ENCODE assay signal across 20 cellular contexts in the genomic region with DNA sequence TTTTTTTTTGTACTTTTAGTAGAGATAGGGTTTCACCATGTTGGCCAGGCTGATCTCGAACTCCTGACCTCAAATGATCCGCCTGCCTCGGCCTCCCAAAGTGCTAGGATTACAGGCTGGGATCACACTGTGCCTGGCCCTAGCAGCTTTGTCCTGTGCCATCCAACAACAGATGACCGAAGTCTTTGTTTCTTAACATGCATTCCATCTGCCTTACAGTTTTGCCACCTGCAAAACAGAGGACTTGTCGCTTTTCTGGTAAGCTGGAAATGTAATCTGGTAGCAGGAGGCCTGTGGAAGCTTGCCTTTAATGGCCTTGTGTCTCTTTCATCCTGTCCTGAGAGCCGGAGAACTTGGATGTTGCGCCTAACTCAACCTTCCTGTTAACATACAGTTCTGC. TPM values are rescaled to one million over a fixed set of nuclear protein-coding genes. Genes with fewer than 3 reads are reported as not detected.
DNase-seq lines count a peak whose midpoint lies in the region; ATAC-seq, FAIRE-seq and TF ChIP-seq lines count a peak whose summit lies in the region.
"Had no signal": no experiment of that assay in that cellular context is flagged by ENCODE, and none has a peak within 500 bp of the region (broad histone marks: within the 10 kb centered on the region; RNA-seq: fewer than 3 reads in every experiment).

No MANE protein-coding gene starts in this region.

- no peak overlapping the region for H2AFZ ChIP-seq in neural progenitor cell (replicated peaks)
- no peak overlapping the region for H2AFZ ChIP-seq in HepG2 (ENCODE audit: low read length)
- H2AFZ ChIP-seq: GM23248 had no signal

- CTCF ChIA-PET in WTC11 (lab: Charles Lee) (no interaction called here), HepG2 (lab: Yijun Ruan, JAX; ENCODE audit: low intra/inter-chr PET ratio, low total read pairs) (no interaction called here)

- H3K4me2 ChIP-seq in neural progenitor cell (no peak overlapping the region), HepG2 (ENCODE audit: low read depth, low read length) (no peak overlapping the region)
- H3K4me2 ChIP-seq: BLaER1 treated with 17β-estradiol and CSF1 and Interleukin-3, amounts not matched to agents 10 nM and 100 nM had no signal

- H3K4me3 ChIP-seq in gastroesophageal sphincter (no peak overlapping the region), neural progenitor cell (no peak overlapping the region), HepG2 (replicated peaks in 1 of 3; ENCODE audit: insufficient read depth in 1 of 3, low read depth in 2 of 3, low read length in 3 of 3) (no peak overlapping the region), small intestine (ENCODE audit: low read depth in 1 of 2, low read length in 2 of 2) (no peak overlapping the region)
- H3K4me3 ChIP-seq: BLaER1 treated with 17β-estradiol and CSF1 and Interleukin-3, amounts not matched to agents 10 nM and 100 nM; GM12878; GM23248; HAP-1 had no signal

- H3K27ac Mint-ChIP-seq in WTC11, result peak overlapping the region; percentile 70
- peak overlapping the region; percentile 72 for H3K27ac Mint-ChIP-seq in neural progenitor cell
- H3K27ac Mint-ChIP-seq: B cell; CD8-positive, alpha-beta T cell had no signal

- H3K36me3 ChIP-seq in gastroesophageal sphincter (peaks cover 0 to 40% of the 10 kb centered on the region in 2 donors), neural progenitor cell (no peaks in the 10 kb centered on the region), HepG2 (replicated peaks in 1 of 2; ENCODE audit: control insufficient read depth in 1 of 2, insufficient read depth in 2 of 2, low read length in 2 of 2) (peaks cover 31 to 64% of the 10 kb centered on the region in 2 experiments; a peak in 4 of 5 replicates), small intestine (ENCODE audit: control insufficient read depth in 2 of 2, insufficient read depth in 2 of 2, low read length in 2 of 2) (peaks cover 0 to 6% of the 10 kb centered on the region in 2 donors)

- H3K27me3 ChIP-seq in gastroesophageal sphincter (no peaks in the 10 kb centered on the region), neural progenitor cell (no peaks in the 10 kb centered on the region), HepG2 (ENCODE audit: control insufficient read depth in 1 of 2, insufficient read depth in 2 of 2, low read length in 2 of 2) (no peaks in the 10 kb centered on the region), small intestine (ENCODE audit: control insufficient read depth in 2 of 2, insufficient read depth in 2 of 2, low read length in 2 of 2) (no peaks in the 10 kb centered on the region)
- H3K27me3 ChIP-seq: BLaER1 treated with 17β-estradiol and CSF1 and Interleukin-3, amounts not matched to agents 10 nM and 100 nM had no signal

- 65 to 70% methylated on average over 4 to 5 of the region's 7 CpGs for WGBS in gastroesophageal sphincter (ENCODE audit: low coverage in 1 of 2), 2 donors
- WGBS in HepG2 (ENCODE audit: low lambda C conversion rate), result 85% methylated on average over 6 of the region's 7 CpGs
- 84 to 95% (median 93%) methylated on average over 7 of the region's 7 CpGs for WGBS in small intestine, 3 donors

- ATAC-seq in WTC11, result no peak
- no peak for ATAC-seq in gastroesophageal sphincter
- ATAC-seq in HepG2, result no peak
- ATAC-seq: CD8-positive, alpha-beta T cell; GM12878 had no signal

- H3K27ac ChIP-seq in gastroesophageal sphincter (peak overlapping the region in 3 of 4 donors; percentile 66 to 92 (median 91)), neural progenitor cell (no peak overlapping the region), HepG2 (ENCODE audit: extremely low read length, insufficient read depth, low read length) (no peak overlapping the region), small intestine (ENCODE audit: low read depth in 1 of 2, low read length in 1 of 2) (peak overlapping the region in 1 of 2 donors; percentile 66)
- H3K27ac ChIP-seq: BLaER1 treated with 17β-estradiol and CSF1 and Interleukin-3, amounts not matched to agents 10 nM and 100 nM; GM23248; HL-60 had no signal

- H3K79me2 ChIP-seq in neural progenitor cell (ENCODE audit: low read depth), result no peaks in the 10 kb centered on the region
- H3K79me2 ChIP-seq in HepG2 (ENCODE audit: insufficient read depth, low read length), result peaks cover 5% of the 10 kb centered on the region

- BruUV-seq in HepG2 (replicated peaks; lab: Mats Ljungman, UMichigan), result no TSS peak

- intact Hi-C loops in HepG2 (cut with micrococcal nuclease; ENCODE audit: unreplicated experiment), result no loop called here

- TF ChIP-seq POLR2A in gastroesophageal sphincter (IDR thresholded peaks at IDR 0.05) (no peak), HepG2 (IDR thresholded peaks at IDR 0.05; ENCODE audit: insufficient read depth in 1 of 2, low read depth in 2 of 2, low read length in 2 of 2) (no peak)

- no peaks in the 10 kb centered on the region for H3K9me3 Mint-ChIP-seq in WTC11
- H3K9me3 Mint-ChIP-seq in neural progenitor cell, result no peaks in the 10 kb centered on the region
- H3K9me3 Mint-ChIP-seq: CD8-positive, alpha-beta T cell had no signal

- H4K20me1 ChIP-seq in neural progenitor cell (ENCODE audit: low read depth) (no peaks in the 10 kb centered on the region), HepG2 (ENCODE audit: insufficient read depth, low read length) (peaks cover 4% of the 10 kb centered on the region; the same call in 1 of the 2 replicates)

- peaks cover 24% of the 10 kb centered on the region for H3K36me3 Mint-ChIP-seq in WTC11
- H3K36me3 Mint-ChIP-seq in neural progenitor cell, result peaks cover 8% of the 10 kb centered on the region

- no peak for TF ChIP-seq RAD21 in HepG2 (CRISPR knock-in tag; IDR thresholded peaks at IDR 0.05)

- DNase-seq in WTC11 (ENCODE audit: low spot score) (no peak), neural progenitor cell (ENCODE audit: low spot score) (no peak), HepG2 (ENCODE audit: low spot score) (no peak), small intestine (no peak), cerebellar nuclear complex (lab: John Stamatoyannopoulos, UW) (no peak)
- no peak for DNase-seq in stimulated activated CD4-positive, alpha-beta T cell treated with anti-CD3 and anti-CD28 coated beads, Interleukin-1b, Interleukin-23, amount 100 ng/mL, for 48 hours
- DNase-seq: CD8-positive, alpha-beta T cell; COR-L47; DMS 273 treated with DMSO at 0.1 percent for 48 hours; DMS53; DND-41; EL; GM23248; IMR-90 had no signal

- H3K27me3 Mint-ChIP-seq in WTC11 (ENCODE audit: low read depth), result no peaks in the 10 kb centered on the region
- H3K27me3 Mint-ChIP-seq in neural progenitor cell (ENCODE audit: insufficient read depth, low read depth), result peaks cover 2% of the 10 kb centered on the region
- H3K27me3 Mint-ChIP-seq: B cell had no signal

- TF ChIP-seq CTCF in WTC11 (IDR thresholded peaks at IDR 0.05), result no peak
- TF ChIP-seq CTCF in gastroesophageal sphincter (IDR thresholded peaks at IDR 0.05), result no peak
- no peak for TF ChIP-seq CTCF in neural progenitor cell (IDR thresholded peaks at IDR 0.05)
- no peak for TF ChIP-seq CTCF in HepG2 (CRISPR knock-in tag; IDR thresholded peaks at IDR 0.05)

- peaks cover 4% of the 10 kb centered on the region for H3F3A ChIP-seq in neural progenitor cell (ENCODE audit: low read depth)

- no peak for TF ChIP-seq EP300 in gastroesophageal sphincter (IDR thresholded peaks at IDR 0.05)
- TF ChIP-seq EP300 in HepG2 (IDR thresholded peaks at IDR 0.05; ENCODE audit: low read depth in 2 of 2, low read length in 2 of 2), result no peak
- no peak for TF ChIP-seq EP300 in HepG2 (CRISPR knock-in tag; IDR thresholded peaks at IDR 0.05; ENCODE audit: borderline replicate concordance)

- FAIRE-seq in HepG2 (lab: Jason Lieb, UNC) (no peak), small intestine (lab: Jason Lieb, UNC) (no peak)
- FAIRE-seq: GM12878 had no signal

- no peaks in the 10 kb centered on the region for H3K4me1 Mint-ChIP-seq in WTC11
- peaks cover 6% of the 10 kb centered on the region for H3K4me1 Mint-ChIP-seq in neural progenitor cell
- H3K4me1 Mint-ChIP-seq: B cell had no signal

- in situ Hi-C loops in HepG2 (cut with HindIII; ENCODE audit: extremely low pct_ligation_motif_present, low pct_unique_long_range_greater_than_20kb), result no loop called here

- POLR2A ChIA-PET in WTC11 (lab: Charles Lee) (interaction anchor here (0.9 kb wide), 1 partner anchor 10 kb away, joined by 3 read pairs; no protein-coding TSS in a partner anchor), HepG2 (lab: Yijun Ruan, JAX) (no interaction called here)

- H3K9ac ChIP-seq in neural progenitor cell (no peak overlapping the region), HepG2 (ENCODE audit: insufficient read depth, low read depth, low read length) (no peak overlapping the region)
- H3K9ac ChIP-seq: BLaER1 treated with 17β-estradiol and CSF1 and Interleukin-3, amounts not matched to agents 10 nM and 100 nM; GM23248 had no signal

- H3K4me1 ChIP-seq in gastroesophageal sphincter, result peaks cover 0 to 76% (median 17%) of the 10 kb centered on the region in 3 donors
- H3K4me1 ChIP-seq in neural progenitor cell, result no peaks in the 10 kb centered on the region
- peaks cover 30% of the 10 kb centered on the region for H3K4me1 ChIP-seq in HepG2 (ENCODE audit: insufficient read depth, low read length)
- peaks cover 11 to 13% of the 10 kb centered on the region in 2 donors for H3K4me1 ChIP-seq in small intestine (ENCODE audit: control insufficient read depth in 2 of 2, insufficient read depth in 1 of 2, low read depth in 1 of 2, low read length in 1 of 2)
- H3K4me1 ChIP-seq: HAP-1 had no signal

- H3K9me3 ChIP-seq in gastroesophageal sphincter, result no peaks in the 10 kb centered on the region
- no peaks in the 10 kb centered on the region for H3K9me3 ChIP-seq in neural progenitor cell (ENCODE audit: low read depth)
- no peaks in the 10 kb centered on the region for H3K9me3 ChIP-seq in HepG2 (ENCODE audit: low read length)
- no peaks in the 10 kb centered on the region for H3K9me3 ChIP-seq in small intestine (ENCODE audit: control insufficient read depth, low read depth)
- H3K9me3 ChIP-seq: BLaER1 treated with 17β-estradiol and CSF1 and Interleukin-3, amounts not matched to agents 10 nM and 100 nM; HAP-1 had no signal

- no peak overlapping the region for H3K4me3 Mint-ChIP-seq in WTC11
- H3K4me3 Mint-ChIP-seq in neural progenitor cell, result no peak overlapping the region
- H3K4me3 Mint-ChIP-seq: B cell; CD8-positive, alpha-beta T cell had no signal

RNA-seq across cellular contexts. Expression of a gene that starts 58.7 kb away (rescaled TPM):
- 124 to 138 TPM (median 132 TPM) in 3 replicates for total RNA-seq in WTC11 (2021)
- total RNA-seq in gastroesophageal sphincter, result 100 to 1,000 TPM; 128 to 164 (median 144) TPM
- total RNA-seq in neural progenitor cell (ENCODE audit: low replicate concordance), result 162 and 197 TPM in 2 replicates
- 83.4 and 116 TPM in 2 replicates for total RNA-seq in HepG2 (2016; rRNA removed; fragmentation: Illumina TruSeq; extraction: Trizol)
- total RNA-seq in HepG2 (2016; cell fraction: cytosol; rRNA removed; fragmentation: Illumina TruSeq; extraction: Trizol; ENCODE audit: low read depth), result 49.8 and 56.0 TPM in 2 replicates
- 85.1 and 111 TPM in 2 replicates for total RNA-seq in HepG2 (2016; cell fraction: insoluble cytoplasmic fraction; rRNA removed; fragmentation: Illumina TruSeq; extraction: Trizol)
- 37.5 and 46.3 TPM in 2 replicates for total RNA-seq in HepG2 (2016; cell fraction: membrane; rRNA removed; fragmentation: Illumina TruSeq; extraction: Trizol)
- total RNA-seq in HepG2 (2016; cell fraction: nucleus; rRNA removed; fragmentation: Illumina TruSeq; extraction: Trizol), result 111 and 115 TPM in 2 replicates
- 30.9 and 41.2 TPM in 2 replicates for polyA plus RNA-seq in HepG2 (2011; rRNA removed)
- polyA plus RNA-seq in HepG2 (2011; cell fraction: cytosol; rRNA removed), result 18.1 and 20.9 TPM in 2 replicates
- 63.6 and 74.5 TPM in 2 replicates for polyA plus RNA-seq in HepG2 (2011; cell fraction: nucleus; rRNA removed)
- 32.1 and 33.2 TPM in 2 replicates for polyA plus RNA-seq in HepG2 (2012)
- polyA plus RNA-seq in HepG2 (2016; cell fraction: cytosol; fragmentation: Illumina TruSeq; extraction: Trizol; ENCODE audit: low read depth), result 1.3 and 1.9 TPM in 2 replicates
- 58.4 and 61.6 TPM in 2 replicates for polyA plus RNA-seq in HepG2 (2016; cell fraction: insoluble cytoplasmic fraction; fragmentation: Illumina TruSeq; extraction: Trizol; ENCODE audit: low read depth)
- polyA plus RNA-seq in HepG2 (2016; cell fraction: membrane; fragmentation: Illumina TruSeq; extraction: Trizol; ENCODE audit: low read depth), result 5.5 and 6.1 TPM in 2 replicates
- 79.2 and 84.2 TPM in 2 replicates for polyA plus RNA-seq in HepG2 (2016; cell fraction: nucleus; fragmentation: Illumina TruSeq; extraction: Trizol; ENCODE audit: insufficient read depth, low read depth)
- polyA minus RNA-seq in HepG2 (2011; rRNA and poly(A)+ RNA removed; ENCODE audit: low replicate concordance), result 80.8 and 126 TPM in 2 replicates
- polyA minus RNA-seq in HepG2 (2011; cell fraction: cytosol; rRNA and poly(A)+ RNA removed), result 50.9 and 56.9 TPM in 2 replicates
- polyA minus RNA-seq in HepG2 (2011; cell fraction: nucleus; rRNA and poly(A)+ RNA removed), result 188 and 194 TPM in 2 replicates
- 10 to 100 TPM; 30.5 to 39.4 (median 38.7) TPM for polyA plus RNA-seq in small intestine

Comparison
In these comparisons a context has a peak if more than half of its experiments do, and no peak if none do; other contexts are left out.
1. H3K27ac ChIP-seq: peak in gastroesophageal sphincter (3 of 4); none in neural progenitor cell (single experiment) and HepG2 (single experiment).